Comparison of ENCODE assay signal across 1 cellular context in genomic region chr5:53481887-53482716, GRCh38.
TF ChIP-seq lines count a peak whose summit lies in the region.

No MANE protein-coding gene starts in this region.

TF ChIP-seq in K562, 482 proteins besides CTCF, POLR2A, EP300 and RAD21 (continued from another document and continues in another):
- TF ChIP-seq PBX2 (CRISPR knock-in tag; IDR thresholded peaks at IDR 0.05; ENCODE audit: low read depth) (no peak), PBX2 (tag; conservative IDR thresholded peaks at IDR 0.05; ENCODE audit: low read depth) (no peak), ZNF583 (CRISPR knock-in tag; IDR thresholded peaks at IDR 0.05) (no peak), RBM39 (optimal IDR thresholded peaks at IDR 0.05; ENCODE audit: low read depth, low read length) (no peak), ESRRA (IDR thresholded peaks at IDR 0.05; ENCODE audit: borderline replicate concordance, low read depth) (no peak), ZNF77 (CRISPR knock-in tag; IDR thresholded peaks at IDR 0.05) (no peak), KLF16 (IDR thresholded peaks at IDR 0.05) (no peak), ZNF75A (CRISPR knock-in tag; IDR thresholded peaks at IDR 0.05) (no peak), HNRNPK (IDR thresholded peaks at IDR 0.05; ENCODE audit: low read depth, low read length, poor library complexity, severe bottlenecking) (no peak), HNRNPUL1 (IDR thresholded peaks at IDR 0.05; ENCODE audit: low read length) (no peak), NFRKB (IDR thresholded peaks at IDR 0.05; ENCODE audit: low read depth) (no peak), NFXL1 (CRISPR knock-in tag; IDR thresholded peaks at IDR 0.05) (no peak), ZNF507 (tag; conservative IDR thresholded peaks at IDR 0.05) (no peak), KHSRP (IDR thresholded peaks at IDR 0.05) (no peak), NBN (IDR thresholded peaks at IDR 0.05; ENCODE audit: low read depth) (0 out of 2 replicates have a peak, but pooled peaks have one; percentile 42), GTF2F1 (IDR thresholded peaks at IDR 0.05; ENCODE audit: low read depth, low read length) (no peak), EP400 (IDR thresholded peaks at IDR 0.05) (no peak), HLTF (IDR thresholded peaks at IDR 0.05) (0 out of 2 replicates have a peak, but pooled peaks have one; percentile 29), HCFC1 (IDR thresholded peaks at IDR 0.05; ENCODE audit: low read depth, low read length) (no peak), NCOA6 (IDR thresholded peaks at IDR 0.05) (peak; percentile 59; the same call in 1 of the 2 replicates), ZNF398 (CRISPR knock-in tag; IDR thresholded peaks at IDR 0.05) (no peak), ZNF12 (CRISPR knock-in tag; IDR thresholded peaks at IDR 0.05) (no peak), MLX (CRISPR knock-in tag; conservative IDR thresholded peaks at IDR 0.05) (no peak), ZNF764 (CRISPR knock-in tag; IDR thresholded peaks at IDR 0.05; ENCODE audit: low read depth) (no peak), ZNF449 (CRISPR knock-in tag; IDR thresholded peaks at IDR 0.05) (no peak), CBX2 (IDR thresholded peaks at IDR 0.05; ENCODE audit: insufficient read depth, low read length, poor library complexity, severe bottlenecking) (peak; percentile 86), NFE2L1 (tag; IDR thresholded peaks at IDR 0.05; ENCODE audit: borderline replicate concordance, low read depth) (no peak), YY1 (IDR thresholded peaks at IDR 0.05; ENCODE audit: borderline replicate concordance in 1 of 3, control insufficient read depth in 1 of 3, extremely low read depth in 1 of 3, insufficient read depth in 3 of 3, insufficient read length in 1 of 3, insufficient replicate concordance in 2 of 3, low read depth in 1 of 3, low read length in 2 of 3) (no peak), PML (IDR thresholded peaks at IDR 0.05; ENCODE audit: low read length) (no peak), ZNF699 (CRISPR knock-in tag; IDR thresholded peaks at IDR 0.05; ENCODE audit: insufficient replicate concordance) (no peak), RCOR1 (IDR thresholded peaks at IDR 0.05; ENCODE audit: borderline replicate concordance in 1 of 2, low read depth in 2 of 2, low read length in 2 of 2) (no peak), RBM34 (IDR thresholded peaks at IDR 0.05; ENCODE audit: borderline replicate concordance, insufficient read depth, low read length) (no peak), RAD51 (IDR thresholded peaks at IDR 0.05; ENCODE audit: borderline replicate concordance, low read depth) (no peak), IFI16 (CRISPR knock-in tag; IDR thresholded peaks at IDR 0.05) (no peak), MIER1 (IDR thresholded peaks at IDR 0.05; ENCODE audit: low read depth) (no peak), RERE (CRISPR knock-in tag; IDR thresholded peaks at IDR 0.05; ENCODE audit: borderline replicate concordance) (no peak), JUNB (CRISPR knock-in tag; conservative IDR thresholded peaks at IDR 0.05) (no peak), CEBPB (tag; IDR thresholded peaks at IDR 0.05) (peak; percentile 96), TAF9B (IDR thresholded peaks at IDR 0.05; ENCODE audit: partially characterized antibody) (no peak), RUNX1 (IDR thresholded peaks at IDR 0.05; ENCODE audit: low read depth) (no peak), PTBP1 (IDR thresholded peaks at IDR 0.05; ENCODE audit: low read depth, low read length) (0 out of 2 replicates have a peak, but pooled peaks have one; percentile 21), ZNF133 (CRISPR knock-in tag; IDR thresholded peaks at IDR 0.05) (no peak), LARP7 (IDR thresholded peaks at IDR 0.05) (no peak), HDGF (IDR thresholded peaks at IDR 0.05) (no peak), OTX1 (CRISPR knock-in tag; IDR thresholded peaks at IDR 0.05) (0 out of 2 replicates have a peak, but pooled peaks have one; percentile 70), TSC22D4 (tag; IDR thresholded peaks at IDR 0.05) (no peak), PHB (CRISPR knock-in tag; IDR thresholded peaks at IDR 0.05) (no peak), ADNP (tag; IDR thresholded peaks at IDR 0.05) (no peak), TAF7 (tag; IDR thresholded peaks at IDR 0.05) (no peak), ZNF436 (CRISPR knock-in tag; IDR thresholded peaks at IDR 0.05) (no peak), SAFB (IDR thresholded peaks at IDR 0.05; ENCODE audit: borderline replicate concordance, low read depth, low read length) (no peak)
- TF ChIP-seq, protein P1, sequence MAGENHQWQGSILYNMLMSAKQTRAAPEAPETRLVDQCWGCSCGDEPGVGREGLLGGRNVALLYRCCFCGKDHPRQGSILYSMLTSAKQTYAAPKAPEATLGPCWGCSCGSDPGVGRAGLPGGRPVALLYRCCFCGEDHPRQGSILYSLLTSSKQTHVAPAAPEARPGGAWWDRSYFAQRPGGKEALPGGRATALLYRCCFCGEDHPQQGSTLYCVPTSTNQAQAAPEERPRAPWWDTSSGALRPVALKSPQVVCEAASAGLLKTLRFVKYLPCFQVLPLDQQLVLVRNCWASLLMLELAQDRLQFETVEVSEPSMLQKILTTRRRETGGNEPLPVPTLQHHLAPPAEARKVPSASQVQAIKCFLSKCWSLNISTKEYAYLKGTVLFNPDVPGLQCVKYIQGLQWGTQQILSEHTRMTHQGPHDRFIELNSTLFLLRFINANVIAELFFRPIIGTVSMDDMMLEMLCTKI (IDR thresholded peaks at IDR 0.05; ENCODE audit: partially characterized antibody): no peak
- TF ChIP-seq, protein P2, sequence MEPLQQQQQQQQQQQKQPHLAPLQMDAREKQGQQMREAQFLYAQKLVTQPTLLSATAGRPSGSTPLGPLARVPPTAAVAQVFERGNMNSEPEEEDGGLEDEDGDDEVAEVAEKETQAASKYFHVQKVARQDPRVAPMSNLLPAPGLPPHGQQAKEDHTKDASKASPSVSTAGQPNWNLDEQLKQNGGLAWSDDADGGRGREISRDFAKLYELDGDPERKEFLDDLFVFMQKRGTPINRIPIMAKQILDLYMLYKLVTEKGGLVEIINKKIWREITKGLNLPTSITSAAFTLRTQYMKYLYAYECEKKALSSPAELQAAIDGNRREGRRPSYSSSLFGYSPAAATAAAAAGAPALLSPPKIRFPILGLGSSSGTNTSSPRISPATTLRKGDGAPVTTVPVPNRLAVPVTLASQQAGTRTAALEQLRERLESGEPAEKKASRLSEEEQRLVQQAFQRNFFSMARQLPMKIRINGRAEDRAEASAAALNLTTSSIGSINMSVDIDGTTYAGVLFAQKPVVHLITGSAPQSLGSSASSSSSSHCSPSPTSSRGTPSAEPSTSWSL (CRISPR knock-in tag; IDR thresholded peaks at IDR 0.05; ENCODE audit: borderline replicate concordance): no peak
- TF ChIP-seq, protein P3, sequence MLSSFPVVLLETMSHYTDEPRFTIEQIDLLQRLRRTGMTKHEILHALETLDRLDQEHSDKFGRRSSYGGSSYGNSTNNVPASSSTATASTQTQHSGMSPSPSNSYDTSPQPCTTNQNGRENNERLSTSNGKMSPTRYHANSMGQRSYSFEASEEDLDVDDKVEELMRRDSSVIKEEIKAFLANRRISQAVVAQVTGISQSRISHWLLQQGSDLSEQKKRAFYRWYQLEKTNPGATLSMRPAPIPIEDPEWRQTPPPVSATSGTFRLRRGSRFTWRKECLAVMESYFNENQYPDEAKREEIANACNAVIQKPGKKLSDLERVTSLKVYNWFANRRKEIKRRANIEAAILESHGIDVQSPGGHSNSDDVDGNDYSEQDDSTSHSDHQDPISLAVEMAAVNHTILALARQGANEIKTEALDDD (IDR thresholded peaks at IDR 0.05): no peak
- TF ChIP-seq, protein P4, sequence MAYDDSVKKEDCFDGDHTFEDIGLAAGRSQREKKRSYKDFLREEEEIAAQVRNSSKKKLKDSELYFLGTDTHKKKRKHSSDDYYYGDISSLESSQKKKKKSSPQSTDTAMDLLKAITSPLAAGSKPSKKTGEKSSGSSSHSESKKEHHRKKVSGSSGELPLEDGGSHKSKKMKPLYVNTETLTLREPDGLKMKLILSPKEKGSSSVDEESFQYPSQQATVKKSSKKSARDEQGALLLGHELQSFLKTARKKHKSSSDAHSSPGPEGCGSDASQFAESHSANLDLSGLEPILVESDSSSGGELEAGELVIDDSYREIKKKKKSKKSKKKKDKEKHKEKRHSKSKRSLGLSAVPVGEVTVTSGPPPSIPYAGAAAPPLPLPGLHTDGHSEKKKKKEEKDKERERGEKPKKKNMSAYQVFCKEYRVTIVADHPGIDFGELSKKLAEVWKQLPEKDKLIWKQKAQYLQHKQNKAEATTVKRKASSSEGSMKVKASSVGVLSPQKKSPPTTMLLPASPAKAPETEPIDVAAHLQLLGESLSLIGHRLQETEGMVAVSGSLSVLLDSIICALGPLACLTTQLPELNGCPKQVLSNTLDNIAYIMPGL (CRISPR knock-in tag; IDR thresholded peaks at IDR 0.05): no peak
